Comparison of ENCODE assay signal across 1 cellular context in genomic region chr11:66226111-66226510, GRCh38.
TF ChIP-seq lines count a peak whose summit lies in the region.

No MANE protein-coding gene starts in this region.

TF ChIP-seq in H1, 55 proteins besides CTCF, POLR2A, EP300 and RAD21:
- TF ChIP-seq KDM5A (IDR thresholded peaks at IDR 0.05; ENCODE audit: low read length), result no peak
